9 cellular contexts compared by ENCODE assay signal in genomic region chr6:56671651-56672461, GRCh38. TPM values are rescaled to one million over a fixed set of nuclear protein-coding genes. Genes with fewer than 3 reads are reported as not detected.
DNase-seq lines count a peak whose midpoint lies in the region; ATAC-seq and FAIRE-seq lines count a peak whose summit lies in the region.
"Had no signal": no experiment of that assay in that cellular context is flagged by ENCODE, and none has a peak within 500 bp of the region (broad histone marks: within the 10 kb centered on the region; RNA-seq: fewer than 3 reads in every experiment).

No MANE protein-coding gene starts in this region.

- 35% methylated on average over 6 of the region's 6 CpGs for WGBS in urinary bladder

- no peaks in the 10 kb centered on the region for H3K4me1 ChIP-seq in urinary bladder (ENCODE audit: insufficient read depth)

- no peak overlapping the region for H3K4me3 ChIP-seq in urinary bladder (ENCODE audit: low read depth, low read length)

- FAIRE-seq in colon (lab: Jason Lieb, UNC): peak; percentile 18

- DNase-seq in NCI-H1694 treated with DMSO at 0.1 percent for 48 hours (lab: John Stamatoyannopoulos, UW): peak; percentile 15
- no peak for DNase-seq in NCI-H1694 (lab: John Stamatoyannopoulos, UW)
- DNase-seq in midbrain (lab: John Stamatoyannopoulos, UW): peak; percentile 81
- no peak for DNase-seq in NCI-H2196 (lab: John Stamatoyannopoulos, UW; ENCODE audit: unreplicated experiment)
- DNase-seq: 8988T had no signal

- peak overlapping the region; percentile 87 for H3K27ac ChIP-seq in urinary bladder (ENCODE audit: low read depth)

- no peaks in the 10 kb centered on the region for H3K36me3 ChIP-seq in urinary bladder (ENCODE audit: insufficient read depth)

- ATAC-seq in HG02759 (IDR thresholded peaks at IDR 0.05; ENCODE audit: unreplicated experiment) (no peak), HG02870 (IDR thresholded peaks at IDR 0.05; ENCODE audit: unreplicated experiment) (no peak)

RNA-seq across cellular contexts. Expression of gene DST, which starts 29.2 kb away (rescaled TPM):
- total RNA-seq in urinary bladder: 818 TPM
- 125 TPM for polyA plus RNA-seq in urinary bladder

Comparison
In these comparisons a context has a peak if more than half of its experiments do, and no peak if none do; other contexts are left out.
1. DNase-seq: peak in NCI-H1694 treated with DMSO at 0.1 percent for 48 hours (single experiment) and midbrain (single experiment); none in NCI-H1694 (single experiment) and NCI-H2196 (single experiment).